ENCODE assay signal across 27 cellular contexts in the genomic region with DNA sequence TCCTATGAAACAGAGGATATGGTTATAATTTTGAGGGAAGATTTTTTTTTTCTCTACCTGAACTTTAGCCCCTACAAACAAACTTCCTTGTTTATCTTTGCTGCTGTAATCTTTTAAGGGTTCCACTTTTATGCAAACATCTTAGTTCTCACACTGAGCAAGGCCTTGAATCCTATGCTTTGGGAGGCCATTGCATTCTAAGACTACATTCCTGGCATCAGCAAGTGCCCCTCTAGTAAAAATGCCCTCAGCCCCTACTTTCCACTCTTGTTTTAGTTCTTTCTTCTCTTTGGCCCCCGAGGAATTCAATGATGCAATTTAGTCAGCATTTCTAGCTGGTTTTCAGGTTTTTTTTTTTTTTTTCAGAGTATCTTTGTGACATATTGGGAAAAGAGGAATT. TPM values are rescaled to one million over a fixed set of nuclear protein-coding genes. Genes with fewer than 3 reads are reported as not detected.
DNase-seq lines count a peak whose midpoint lies in the region; ATAC-seq, FAIRE-seq and TF ChIP-seq lines count a peak whose summit lies in the region.
"Had no signal": no experiment of that assay in that cellular context is flagged by ENCODE, and none has a peak within 500 bp of the region (broad histone marks: within the 10 kb centered on the region; RNA-seq: fewer than 3 reads in every experiment).

No MANE protein-coding gene starts in this region.

- H3K4me1 ChIP-seq in A549 (peaks cover 23% of the 10 kb centered on the region), HepG2 (ENCODE audit: insufficient read depth, low read length) (peaks cover 19% of the 10 kb centered on the region)
- H3K4me1 ChIP-seq: suprapubic skin had no signal

- no peaks in the 10 kb centered on the region for H3K27me3 Mint-ChIP-seq in activated T-helper 2 cell treated with anti-CD3 and anti-CD28 coated beads, Interferon-gamma antibody, Interleukin-2, Interleukin-4, amounts not matched to agents 10 μg/mL and 5 μg/mL and 100 μg/mL, durations not matched to agents 14 hours and 24 hours and 36 hours (ENCODE audit: low read depth)
- H3K27me3 Mint-ChIP-seq in progenitor cell of endocrine pancreas: no peaks in the 10 kb centered on the region
- H3K27me3 Mint-ChIP-seq: activated naive CD4-positive, alpha-beta T cell treated with anti-CD3 and anti-CD28 coated beads, Interleukin-2, amount 50 U/mL, for 24 hours; CD4-positive, CD25-positive, alpha-beta regulatory T cell; effector memory CD8-positive, alpha-beta T cell; memory B cell had no signal

- no peak overlapping the region for H2AFZ ChIP-seq in HepG2 (ENCODE audit: low read length)

- peaks cover 34% of the 10 kb centered on the region for H3K4me1 Mint-ChIP-seq in activated T-helper 2 cell treated with anti-CD3 and anti-CD28 coated beads, Interferon-gamma antibody, Interleukin-2, Interleukin-4, amounts not matched to agents 10 μg/mL and 5 μg/mL and 100 μg/mL, durations not matched to agents 14 hours and 24 hours and 36 hours (ENCODE audit: low read depth)
- H3K4me1 Mint-ChIP-seq in progenitor cell of endocrine pancreas (ENCODE audit: low read depth): peaks cover 20% of the 10 kb centered on the region
- H3K4me1 Mint-ChIP-seq: activated naive CD4-positive, alpha-beta T cell treated with anti-CD3 and anti-CD28 coated beads, Interleukin-2, amount 50 U/mL, for 24 hours; memory B cell had no signal

- no TSS peak for BruUV-seq in HepG2 (replicated peaks; lab: Mats Ljungman, UMichigan)

- peak overlapping the region; percentile 44 to 62; a peak in 4 of 6 replicates for H3K27ac ChIP-seq in A549
- H3K27ac ChIP-seq in HepG2 (ENCODE audit: extremely low read length, insufficient read depth, low read length): no peak overlapping the region
- H3K27ac ChIP-seq: coronary artery, RWPE1, spleen, suprapubic skin had no signal

- no peaks in the 10 kb centered on the region for H4K20me1 ChIP-seq in HepG2 (ENCODE audit: insufficient read depth, low read length)

- no peaks in the 10 kb centered on the region for H3K9me3 Mint-ChIP-seq in activated T-helper 2 cell treated with anti-CD3 and anti-CD28 coated beads, Interferon-gamma antibody, Interleukin-2, Interleukin-4, amounts not matched to agents 10 μg/mL and 5 μg/mL and 100 μg/mL, durations not matched to agents 14 hours and 24 hours and 36 hours
- H3K9me3 Mint-ChIP-seq in progenitor cell of endocrine pancreas (ENCODE audit: low read depth): no peaks in the 10 kb centered on the region
- H3K9me3 Mint-ChIP-seq: activated naive CD4-positive, alpha-beta T cell treated with anti-CD3 and anti-CD28 coated beads, Interleukin-2, amount 50 U/mL, for 24 hours; activated T-helper 1 cell treated with anti-CD3 and anti-CD28 coated beads, Interleukin-12 subunit alpha, Interleukin-12 subunit beta, Interleukin-2, Interleukin-4 antibody, amounts not matched to agents 30 ng/mL and 10 ng/mL and 1 ng/mL, durations not matched to agents 14 hours and 24 hours and 36 hours; CD4-positive, CD25-positive, alpha-beta regulatory T cell; effector memory CD8-positive, alpha-beta T cell; memory B cell; naive thymus-derived CD4-positive, alpha-beta T cell had no signal

- H3K36me3 ChIP-seq in HepG2 (replicated peaks in 1 of 2; ENCODE audit: control insufficient read depth in 1 of 2, insufficient read depth in 2 of 2, low read length in 2 of 2): no peaks in the 10 kb centered on the region
- H3K36me3 ChIP-seq: spleen, suprapubic skin had no signal

- H3K9ac ChIP-seq in HepG2 (ENCODE audit: insufficient read depth, low read depth, low read length): no peak overlapping the region

- H3K27me3 ChIP-seq in HepG2 (ENCODE audit: control insufficient read depth in 1 of 2, insufficient read depth in 2 of 2, low read length in 2 of 2): no peaks in the 10 kb centered on the region
- H3K27me3 ChIP-seq: spleen, suprapubic skin had no signal

- 0% methylated on average over 1 of the region's 1 CpG for WGBS in A549 (ENCODE audit: missing lambda C conversion rate)
- WGBS in HepG2 (ENCODE audit: low lambda C conversion rate): 0% methylated on average over 1 of the region's 1 CpG

- no peak overlapping the region for H3K4me3 Mint-ChIP-seq in activated T-helper 2 cell treated with anti-CD3 and anti-CD28 coated beads, Interferon-gamma antibody, Interleukin-2, Interleukin-4, amounts not matched to agents 10 μg/mL and 5 μg/mL and 100 μg/mL, durations not matched to agents 14 hours and 24 hours and 36 hours (ENCODE audit: low read depth)
- no peak overlapping the region for H3K4me3 Mint-ChIP-seq in progenitor cell of endocrine pancreas (ENCODE audit: low read depth)
- H3K4me3 Mint-ChIP-seq: activated naive CD4-positive, alpha-beta T cell treated with anti-CD3 and anti-CD28 coated beads, Interleukin-2, amount 50 U/mL, for 24 hours; activated T-helper 1 cell treated with anti-CD3 and anti-CD28 coated beads, Interleukin-12 subunit alpha, Interleukin-12 subunit beta, Interleukin-2, Interleukin-4 antibody, amounts not matched to agents 30 ng/mL and 10 ng/mL and 1 ng/mL, durations not matched to agents 14 hours and 24 hours and 36 hours; CD4-positive, CD25-positive, alpha-beta regulatory T cell; memory B cell; naive thymus-derived CD4-positive, alpha-beta T cell had no signal

- H3K9me3 ChIP-seq in A549 (no peaks in the 10 kb centered on the region), HepG2 (ENCODE audit: low read length) (no peaks in the 10 kb centered on the region)
- H3K9me3 ChIP-seq: spleen, suprapubic skin had no signal

- CTCF ChIA-PET in A549 (lab: Yijun Ruan, JAX) (interaction anchor here (0.6 to 2.7 kb wide), 20 partner anchors 14 to 844 kb away, joined by 3 to 23 read pairs (median 3); no protein-coding TSS in a partner anchor), HepG2 (lab: Yijun Ruan, JAX; ENCODE audit: low intra/inter-chr PET ratio, low total read pairs) (interaction anchor here (0.6 to 1.8 kb wide), 5 partner anchors 31 to 811 kb away, joined by 3 to 9 read pairs (median 6); no protein-coding TSS in a partner anchor)

- H3K27ac Mint-ChIP-seq in activated T-helper 2 cell treated with anti-CD3 and anti-CD28 coated beads, Interferon-gamma antibody, Interleukin-2, Interleukin-4, amounts not matched to agents 10 μg/mL and 5 μg/mL and 100 μg/mL, durations not matched to agents 14 hours and 24 hours and 36 hours: peak overlapping the region; percentile 89
- peak overlapping the region; percentile 89 for H3K27ac Mint-ChIP-seq in progenitor cell of endocrine pancreas
- H3K27ac Mint-ChIP-seq: activated naive CD4-positive, alpha-beta T cell treated with anti-CD3 and anti-CD28 coated beads, Interleukin-2, amount 50 U/mL, for 24 hours; activated T-helper 1 cell treated with anti-CD3 and anti-CD28 coated beads, Interleukin-12 subunit alpha, Interleukin-12 subunit beta, Interleukin-2, Interleukin-4 antibody, amounts not matched to agents 30 ng/mL and 10 ng/mL and 1 ng/mL, durations not matched to agents 14 hours and 24 hours and 36 hours; memory B cell had no signal

- peaks cover 7% of the 10 kb centered on the region for H3K36me3 Mint-ChIP-seq in activated T-helper 2 cell treated with anti-CD3 and anti-CD28 coated beads, Interferon-gamma antibody, Interleukin-2, Interleukin-4, amounts not matched to agents 10 μg/mL and 5 μg/mL and 100 μg/mL, durations not matched to agents 14 hours and 24 hours and 36 hours (ENCODE audit: low read depth)
- H3K36me3 Mint-ChIP-seq in progenitor cell of endocrine pancreas (ENCODE audit: insufficient read depth): no peaks in the 10 kb centered on the region
- H3K36me3 Mint-ChIP-seq: activated naive CD4-positive, alpha-beta T cell treated with anti-CD3 and anti-CD28 coated beads, Interleukin-2, amount 50 U/mL, for 24 hours; CD4-positive, CD25-positive, alpha-beta regulatory T cell; memory B cell had no signal

- TF ChIP-seq EP300 in A549 (IDR thresholded peaks at IDR 0.05): no peak
- TF ChIP-seq EP300 in HepG2 (IDR thresholded peaks at IDR 0.05; ENCODE audit: low read depth in 2 of 2, low read length in 2 of 2): peak in 1 of 2 experiments; percentile 10; a peak in 1 of 4 replicates
- no peak for TF ChIP-seq EP300 in HepG2 (CRISPR knock-in tag; IDR thresholded peaks at IDR 0.05; ENCODE audit: borderline replicate concordance)

- TF ChIP-seq RAD21 in A549 (conservative IDR thresholded peaks at IDR 0.05 in 1 of 2, IDR thresholded peaks at IDR 0.05 in 1 of 2) (no peak), HepG2 (CRISPR knock-in tag; IDR thresholded peaks at IDR 0.05) (no peak)

- in situ Hi-C loops in HepG2 (cut with HindIII; ENCODE audit: extremely low pct_ligation_motif_present, low pct_unique_long_range_greater_than_20kb): no loop called here

- DNase-seq in A549 (ENCODE audit: low read depth in 1 of 2, low spot score in 1 of 2): peak in 1 of 2 experiments; percentile 31
- no peak for DNase-seq in activated T-helper 2 cell treated with anti-CD3 and anti-CD28 coated beads, Interferon-gamma antibody, Interleukin-2, Interleukin-4, amounts not matched to agents 10 μg/mL and 5 μg/mL and 100 μg/mL, durations not matched to agents 14 hours and 24 hours and 36 hours (ENCODE audit: low spot score)
- DNase-seq in HepG2 (ENCODE audit: low spot score): no peak
- DNase-seq in progenitor cell of endocrine pancreas (ENCODE audit: low spot score, unreplicated experiment): no peak
- DNase-seq in NCI-H82 (lab: John Stamatoyannopoulos, UW): no peak
- no peak for DNase-seq in activated CD4-positive, alpha-beta T cell treated with anti-CD3 and anti-CD28 coated beads for 4 hours
- DNase-seq: 8988T; activated CD4-positive, alpha-beta T cell treated with anti-CD3 and anti-CD28 coated beads, Interleukin-2, amount 50 U/mL, for 48 hours; amygdala; H7; left cardiac atrium; NCI-H1436 treated with DMSO at 0.1 percent for 48 hours; NCI-H2107; occipital lobe; retina; spleen had no signal

- H3K4me3 ChIP-seq in A549: no peak overlapping the region
- H3K4me3 ChIP-seq in HepG2 (replicated peaks in 1 of 3; ENCODE audit: insufficient read depth in 1 of 3, low read depth in 2 of 3, low read length in 3 of 3): no peak overlapping the region
- H3K4me3 ChIP-seq: coronary artery, spleen, suprapubic skin had no signal

- POLR2A ChIA-PET in A549 (lab: Yijun Ruan, JAX) (no interaction called here), HepG2 (lab: Yijun Ruan, JAX) (no interaction called here)

- H3K79me2 ChIP-seq in HepG2 (ENCODE audit: insufficient read depth, low read length): no peaks in the 10 kb centered on the region

- ATAC-seq in A549: peak in 1 of 2 experiments; percentile 37; a peak in 1 of 6 replicates
- no peak for ATAC-seq in HepG2
- ATAC-seq in GM21825 (IDR thresholded peaks at IDR 0.05; ENCODE audit: unreplicated experiment): no peak
- ATAC-seq in HG03139 (IDR thresholded peaks at IDR 0.05; ENCODE audit: unreplicated experiment): no peak

- intact Hi-C loops in activated T-helper 2 cell treated with anti-CD3 and anti-CD28 coated beads, Interferon-gamma antibody, Interleukin-2, Interleukin-4, amounts not matched to agents 10 μg/mL and 5 μg/mL and 100 μg/mL, durations not matched to agents 14 hours and 24 hours and 36 hours (cut with micrococcal nuclease): loop anchor here (1.0 to 5.0 kb wide), 8 partner anchors 15 to 812 kb away; no protein-coding TSS in a partner anchor
- intact Hi-C loops in HepG2 (cut with micrococcal nuclease; ENCODE audit: unreplicated experiment): loop anchor here (1.0 to 5.0 kb wide), 3 partner anchors 404 to 721 kb away; no protein-coding TSS in a partner anchor

- H3K4me2 ChIP-seq in A549 (peak overlapping the region; percentile 37), HepG2 (ENCODE audit: low read depth, low read length) (peak overlapping the region; percentile 10; the same call in 1 of the 2 replicates)

- no peak for TF ChIP-seq POLR2A in A549 (IDR thresholded peaks at IDR 0.05; ENCODE audit: low read length)
- no peak for TF ChIP-seq POLR2A in HepG2 (IDR thresholded peaks at IDR 0.05; ENCODE audit: insufficient read depth in 1 of 2, low read depth in 2 of 2, low read length in 2 of 2)

- TF ChIP-seq CTCF in A549 (IDR thresholded peaks at IDR 0.05) (no peak), HepG2 (CRISPR knock-in tag; IDR thresholded peaks at IDR 0.05) (no peak), progenitor cell of endocrine pancreas (IDR thresholded peaks at IDR 0.05; ENCODE audit: unreplicated experiment) (no peak)

- FAIRE-seq in A549 (lab: Jason Lieb, UNC): no peak
- no peak for FAIRE-seq in HepG2 (lab: Jason Lieb, UNC)

RNA-seq across cellular contexts. Expression of gene AHI1, which starts 8.1 kb away (rescaled TPM):
- polyA plus RNA-seq in A549 (2011; rRNA removed): 38.3 and 50.8 TPM in 2 replicates
- 5.7 and 6.3 TPM in 2 replicates for polyA plus RNA-seq in A549 (2012; cell fraction: cytosol; rRNA removed)
- polyA plus RNA-seq in A549 (2012; cell fraction: nucleus; rRNA removed): 8.3 and 11.2 TPM in 2 replicates
- 22.3 to 24.8 TPM (median 24.7 TPM) in 3 replicates for polyA plus RNA-seq in A549 (2017; fragmentation: RNase III; extraction: RNeasy Plus Mini Kit Qiagen cat#74134 plus additional on column Dnase treatment)
- polyA minus RNA-seq in A549 (2011; rRNA and poly(A)+ RNA removed): 16.6 and 18.0 TPM in 2 replicates
- 201 and 203 TPM in 2 replicates for total RNA-seq in activated T-helper 2 cell treated with anti-CD3 and anti-CD28 coated beads, Interferon-gamma antibody, Interleukin-2, Interleukin-4, amounts not matched to agents 10 μg/mL and 5 μg/mL and 100 μg/mL, durations not matched to agents 14 hours and 24 hours and 36 hours
- total RNA-seq in HepG2 (2016; rRNA removed; fragmentation: Illumina TruSeq; extraction: Trizol): 18.0 and 18.6 TPM in 2 replicates
- total RNA-seq in HepG2 (2016; cell fraction: cytosol; rRNA removed; fragmentation: Illumina TruSeq; extraction: Trizol; ENCODE audit: low read depth): 5.5 and 6.3 TPM in 2 replicates
- total RNA-seq in HepG2 (2016; cell fraction: insoluble cytoplasmic fraction; rRNA removed; fragmentation: Illumina TruSeq; extraction: Trizol): 16.8 and 18.8 TPM in 2 replicates
- 5.9 and 9.1 TPM in 2 replicates for total RNA-seq in HepG2 (2016; cell fraction: membrane; rRNA removed; fragmentation: Illumina TruSeq; extraction: Trizol)
- total RNA-seq in HepG2 (2016; cell fraction: nucleus; rRNA removed; fragmentation: Illumina TruSeq; extraction: Trizol): 57.4 and 61.1 TPM in 2 replicates
- polyA plus RNA-seq in HepG2 (2011; rRNA removed): 4.0 and 7.2 TPM in 2 replicates
- polyA plus RNA-seq in HepG2 (2011; cell fraction: cytosol; rRNA removed): 1.9 and 2.0 TPM in 2 replicates
- polyA plus RNA-seq in HepG2 (2011; cell fraction: nucleus; rRNA removed): 7.2 and 7.6 TPM in 2 replicates
- polyA plus RNA-seq in HepG2 (2012): 3.9 and 4.6 TPM in 2 replicates
- polyA plus RNA-seq in HepG2 (2016; cell fraction: cytosol; fragmentation: Illumina TruSeq; extraction: Trizol; ENCODE audit: low read depth): 0.74 and 0.96 TPM in 2 replicates
- polyA plus RNA-seq in HepG2 (2016; cell fraction: insoluble cytoplasmic fraction; fragmentation: Illumina TruSeq; extraction: Trizol; ENCODE audit: low read depth): 10.6 and 12.4 TPM in 2 replicates
- 2.4 and 2.6 TPM in 2 replicates for polyA plus RNA-seq in HepG2 (2016; cell fraction: membrane; fragmentation: Illumina TruSeq; extraction: Trizol; ENCODE audit: low read depth)
- 23.1 and 29.2 TPM in 2 replicates for polyA plus RNA-seq in HepG2 (2016; cell fraction: nucleus; fragmentation: Illumina TruSeq; extraction: Trizol; ENCODE audit: insufficient read depth, low read depth)
- polyA minus RNA-seq in HepG2 (2011; rRNA and poly(A)+ RNA removed; ENCODE audit: low replicate concordance): 5.7 and 10.3 TPM in 2 replicates
- polyA minus RNA-seq in HepG2 (2011; cell fraction: cytosol; rRNA and poly(A)+ RNA removed): 3.2 and 4.3 TPM in 2 replicates
- 71.8 and 82.2 TPM in 2 replicates for polyA minus RNA-seq in HepG2 (2011; cell fraction: nucleus; rRNA and poly(A)+ RNA removed)
- total RNA-seq in progenitor cell of endocrine pancreas: 34.5 and 38.3 TPM in 2 replicates
